21 cellular contexts compared by ENCODE assay signal in the genomic region with DNA sequence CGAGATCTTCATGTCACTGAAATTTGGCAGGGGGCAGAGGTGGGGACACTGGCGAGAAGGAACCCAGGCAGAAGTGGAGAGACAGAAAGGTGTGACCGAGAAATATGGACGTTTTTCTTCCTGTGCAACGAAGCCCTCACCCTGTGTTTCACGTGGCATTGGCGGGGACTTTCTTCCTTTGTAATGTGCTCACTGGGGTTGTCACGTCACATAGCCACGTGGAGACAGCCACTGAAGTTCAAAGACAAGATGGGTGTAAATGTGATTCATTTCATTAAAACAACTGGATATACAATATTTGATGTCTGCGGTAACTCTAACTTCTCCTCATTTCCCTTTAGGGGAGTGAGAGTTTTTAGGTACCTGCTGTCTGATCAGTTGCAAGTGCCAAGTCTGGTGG.
"Had no signal": no experiment of that assay in that cellular context is flagged by ENCODE, and none has a peak within 500 bp of the region (broad histone marks: within the 10 kb centered on the region; RNA-seq: fewer than 3 reads in every experiment).

No MANE protein-coding gene starts in this region.

- H3K9me3 ChIP-seq: lower lobe of right lung, pancreas, right lobe of liver, SK-N-SH, tibial artery had no signal

- H3K36me3 Mint-ChIP-seq: activated naive CD8-positive, alpha-beta T cell; natural killer cell; stimulated activated naive B cell treated with anti-CD40 and anti-IgM and Interleukin-4, amounts not matched to agents 10 μg/mL and 1 μg/mL and 100 μg/mL, for 72 hours; T-cell had no signal

- DNase-seq: activated B cell treated with CpG ODN at 0.5 μM for 24 hours; activated CD4-positive, alpha-beta T cell treated with anti-CD3 and anti-CD28 coated beads, Interleukin-2, amount 10 ng/mL, durations not matched to agents 24 days and 14 days; dermis blood vessel endothelial cell; foreskin keratinocyte; hippocampal formation; left cardiac atrium; lower lobe of right lung; natural killer cell; pancreas; SHP77; SK-N-SH; stimulated activated CD4-positive, alpha-beta T cell treated with anti-CD3 and anti-CD28 coated beads, Interleukin-4, amount 100 ng/mL, for 4 hours; stimulated activated naive B cell treated with anti-CD40 and anti-IgM and Interleukin-4, amounts not matched to agents 10 μg/mL and 1 μg/mL and 100 μg/mL, for 72 hours; T-cell; T-helper 9 cell had no signal

- H3K27ac ChIP-seq: foreskin keratinocyte, lower lobe of right lung, pancreas, right lobe of liver, tibial artery had no signal

- H3K4me1 Mint-ChIP-seq: activated B cell treated with CpG ODN at 0.5 μM for 24 hours; activated CD4-positive, alpha-beta T cell treated with anti-CD3 and anti-CD28 coated beads, Interleukin-2, amount 10 ng/mL, durations not matched to agents 24 days and 14 days; natural killer cell; stimulated activated naive B cell treated with anti-CD40 and anti-IgM and Interleukin-4, amounts not matched to agents 10 μg/mL and 1 μg/mL and 100 μg/mL, for 72 hours; T-cell had no signal

- H3K9me3 Mint-ChIP-seq: activated B cell treated with CpG ODN at 0.5 μM for 24 hours; activated CD4-positive, alpha-beta T cell treated with anti-CD3 and anti-CD28 coated beads, Interleukin-2, amount 10 ng/mL, durations not matched to agents 24 days and 14 days; activated T-helper 2 cell treated with anti-CD3 and anti-CD28 coated beads, Interferon-gamma antibody, Interleukin-2, Interleukin-4, amounts not matched to agents 10 μg/mL and 5 μg/mL and 100 μg/mL, durations not matched to agents 14 hours and 24 hours and 36 hours; natural killer cell; stimulated activated naive B cell treated with anti-CD40 and anti-IgM and Interleukin-4, amounts not matched to agents 10 μg/mL and 1 μg/mL and 100 μg/mL, for 72 hours; T-cell had no signal

- H3K27me3 ChIP-seq: pancreas, right lobe of liver had no signal

- FAIRE-seq: islet of Langerhans, pancreas had no signal

- H3K36me3 ChIP-seq: lower lobe of right lung, pancreas, right lobe of liver, tibial artery had no signal

- H3K4me3 Mint-ChIP-seq: activated B cell treated with CpG ODN at 0.5 μM for 24 hours; activated CD4-positive, alpha-beta T cell treated with anti-CD3 and anti-CD28 coated beads, Interleukin-2, amount 10 ng/mL, durations not matched to agents 24 days and 14 days; activated naive CD8-positive, alpha-beta T cell; natural killer cell; stimulated activated naive B cell treated with anti-CD40 and anti-IgM and Interleukin-4, amounts not matched to agents 10 μg/mL and 1 μg/mL and 100 μg/mL, for 72 hours; T-cell had no signal

- H3K4me3 ChIP-seq: lower lobe of right lung, pancreas, right lobe of liver, smooth muscle cell, tibial artery had no signal

- H3K9ac ChIP-seq: SK-N-SH had no signal

- ATAC-seq: foreskin keratinocyte; left cardiac atrium; lower lobe of right lung; natural killer cell; pancreas; right lobe of liver; stimulated activated naive B cell treated with anti-CD40 and anti-IgM and Interleukin-4, amounts not matched to agents 10 μg/mL and 1 μg/mL and 100 μg/mL, for 72 hours; T-cell had no signal

- H3K4me1 ChIP-seq: foreskin keratinocyte, lower lobe of right lung, pancreas, right lobe of liver, tibial artery had no signal

- H3K4me2 ChIP-seq: SK-N-SH, smooth muscle cell had no signal

- H3K27ac Mint-ChIP-seq: activated B cell treated with CpG ODN at 0.5 μM for 24 hours; activated CD4-positive, alpha-beta T cell treated with anti-CD3 and anti-CD28 coated beads, Interleukin-2, amount 10 ng/mL, durations not matched to agents 24 days and 14 days; activated naive CD8-positive, alpha-beta T cell; activated T-helper 2 cell treated with anti-CD3 and anti-CD28 coated beads, Interferon-gamma antibody, Interleukin-2, Interleukin-4, amounts not matched to agents 10 μg/mL and 5 μg/mL and 100 μg/mL, durations not matched to agents 14 hours and 24 hours and 36 hours; natural killer cell; stimulated activated naive B cell treated with anti-CD40 and anti-IgM and Interleukin-4, amounts not matched to agents 10 μg/mL and 1 μg/mL and 100 μg/mL, for 72 hours; T-cell had no signal
